ENCODE assay signal across 10 cellular contexts in the genomic region with DNA sequence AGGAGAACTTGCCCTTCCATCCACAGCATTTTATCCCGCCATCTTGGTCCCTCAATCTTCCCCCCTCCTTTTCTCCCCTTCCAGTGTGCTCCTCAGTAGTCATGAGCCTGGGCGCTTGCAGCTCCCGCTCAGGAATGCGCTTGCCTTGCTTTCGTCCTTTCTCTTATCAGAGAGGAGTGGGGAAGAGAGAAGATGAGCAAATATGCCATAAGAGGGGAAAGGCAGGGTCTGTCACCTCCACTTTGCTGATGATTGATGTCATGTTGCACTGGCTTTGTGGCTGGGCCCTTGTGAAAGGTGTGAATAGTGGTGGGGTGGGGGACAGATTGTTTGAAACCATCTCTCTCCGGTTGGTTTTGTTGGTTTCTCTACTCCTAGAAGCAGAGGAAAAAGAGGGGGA.
A peak's percentile ranks its signal among the peaks of the same experiment; 100 is the strongest.
DNase-seq lines count a peak whose midpoint lies in the region; ATAC-seq and TF ChIP-seq lines count a peak whose summit lies in the region.
"Had no signal": no experiment of that assay in that cellular context is flagged by ENCODE, and none has a peak within 500 bp of the region (broad histone marks: within the 10 kb centered on the region; RNA-seq: fewer than 3 reads in every experiment).

No MANE protein-coding gene starts in this region.

- H4K8ac ChIP-seq in mesenchymal stem cell (ENCODE audit: low read length), result no peak overlapping the region

- TF ChIP-seq POLR2A in right lobe of liver (IDR thresholded peaks at IDR 0.05), result no peak

- H3K36me3 Mint-ChIP-seq in central memory CD8-positive, alpha-beta T cell (ENCODE audit: insufficient read depth), result no peaks in the 10 kb centered on the region

- no peak overlapping the region for H3K23ac ChIP-seq in mesenchymal stem cell (ENCODE audit: low read length in 2 of 2)

- H3K79me1 ChIP-seq in mesenchymal stem cell (replicated peaks; ENCODE audit: low read length, poor library complexity, severe bottlenecking), result no peaks in the 10 kb centered on the region

- H2AK5ac ChIP-seq in mesenchymal stem cell (ENCODE audit: low read length, severe bottlenecking), result no peak overlapping the region

- H3K9ac ChIP-seq in mesenchymal stem cell (ENCODE audit: low read length), result peak overlapping the region; percentile 62
- H3K9ac ChIP-seq in skeletal muscle tissue (ENCODE audit: low read depth in 1 of 3, low read length in 3 of 3), result peak overlapping the region; percentile 28 to 65 (median 52)

- H3K27me3 ChIP-seq in mesenchymal stem cell (ENCODE audit: control insufficient read depth in 1 of 2, insufficient read depth in 1 of 2, low read length in 2 of 2) (no peaks in the 10 kb centered on the region), skeletal muscle tissue (ENCODE audit: control insufficient read depth in 3 of 3, insufficient read depth in 3 of 3, low read length in 3 of 3) (no peaks in the 10 kb centered on the region), right lobe of liver (no peaks in the 10 kb centered on the region)

- H3K9me3 ChIP-seq in mesenchymal stem cell (ENCODE audit: control insufficient read depth, low read length) (no peaks in the 10 kb centered on the region), skeletal muscle tissue (ENCODE audit: control insufficient read depth in 3 of 3, low read length in 3 of 3) (no peaks in the 10 kb centered on the region), right lobe of liver (no peaks in the 10 kb centered on the region)

- H3K4ac ChIP-seq in mesenchymal stem cell (ENCODE audit: low read depth in 1 of 2, low read length in 2 of 2), result no peak overlapping the region

- H3K36me3 ChIP-seq in mesenchymal stem cell (ENCODE audit: control insufficient read depth in 1 of 2, insufficient read depth in 2 of 2, low read depth in 1 of 2, low read length in 2 of 2) (no peaks in the 10 kb centered on the region), skeletal muscle tissue (ENCODE audit: control insufficient read depth in 3 of 3, insufficient read depth in 3 of 3, low read length in 3 of 3) (no peaks in the 10 kb centered on the region), right lobe of liver (no peaks in the 10 kb centered on the region)

- peak overlapping the region; percentile 50 for H3K4me3 Mint-ChIP-seq in central memory CD8-positive, alpha-beta T cell

- H3K18ac ChIP-seq in mesenchymal stem cell (ENCODE audit: low read depth in 1 of 2, low read length in 2 of 2), result peak overlapping the region; percentile 9 to 55

- WGBS in mesenchymal stem cell, result 58% methylated on average over 6 of the region's 6 CpGs
- 81% methylated on average over 6 of the region's 6 CpGs for WGBS in right lobe of liver (ENCODE audit: insufficient coverage, low coverage, low lambda C conversion rate, missing lambda C conversion rate)

- intact Hi-C loops in right lobe of liver (cut with DNase I), result no loop called here

- peak; percentile 47 for DNase-seq in NCI-H2227 (lab: John Stamatoyannopoulos, UW; ENCODE audit: unreplicated experiment)
- no peak for DNase-seq in central memory CD8-positive, alpha-beta T cell (ENCODE audit: low spot score in 2 of 2)
- peak; percentile 54 for DNase-seq in mesenchymal stem cell
- DNase-seq in ureter (ENCODE audit: low spot score), result no peak
- DNase-seq in NCI-H2196 (lab: John Stamatoyannopoulos, UW; ENCODE audit: unreplicated experiment), result no peak
- no peak for DNase-seq in right lobe of liver
- DNase-seq in NCI-H1436 (lab: John Stamatoyannopoulos, UW), result no peak
- DNase-seq: activated CD4-positive, alpha-beta T cell treated with anti-CD3 and anti-CD28 coated beads, Interleukin-2, amount 50 U/mL, for 1 hour had no signal

- peaks cover 10% of the 10 kb centered on the region for H3K27me3 Mint-ChIP-seq in central memory CD8-positive, alpha-beta T cell

- peak overlapping the region; percentile 80 for H2BK120ac ChIP-seq in mesenchymal stem cell (ENCODE audit: low read depth, low read length)

- H2BK5ac ChIP-seq in mesenchymal stem cell (ENCODE audit: low read depth, low read length, poor library complexity, severe bottlenecking), result no peak overlapping the region

- H2BK15ac ChIP-seq in mesenchymal stem cell (ENCODE audit: low read depth, poor library complexity, severe bottlenecking), result no peak overlapping the region

- no peak overlapping the region for H3K27ac Mint-ChIP-seq in central memory CD8-positive, alpha-beta T cell (ENCODE audit: low read depth)

- H2AFZ ChIP-seq in mesenchymal stem cell (ENCODE audit: low read depth, low read length), result no peak overlapping the region

- TF ChIP-seq CTCF in right lobe of liver (IDR thresholded peaks at IDR 0.05), result no peak

- H3K14ac ChIP-seq in mesenchymal stem cell (ENCODE audit: low read length in 2 of 2), result no peak overlapping the region

- H2BK12ac ChIP-seq in mesenchymal stem cell (ENCODE audit: low read length in 2 of 2), result peak overlapping the region; percentile 24 to 61

- H3K4me1 Mint-ChIP-seq in central memory CD8-positive, alpha-beta T cell, result peaks cover 9% of the 10 kb centered on the region

- H3K4me3 ChIP-seq in mesenchymal stem cell (ENCODE audit: insufficient read depth in 1 of 2, low read depth in 1 of 2, low read length in 2 of 2) (peak overlapping the region in 1 of 2 experiments; percentile 2), skeletal muscle tissue (ENCODE audit: low read length in 3 of 3) (peak overlapping the region in 2 of 3 donors; percentile 51 to 61), right lobe of liver (no peak overlapping the region)

- no peak overlapping the region for H3K4me2 ChIP-seq in mesenchymal stem cell (ENCODE audit: low read length, poor library complexity, severe bottlenecking)

- no peaks in the 10 kb centered on the region for H3K9me3 Mint-ChIP-seq in central memory CD8-positive, alpha-beta T cell
- H3K9me3 Mint-ChIP-seq: HFFc6 had no signal

- peak overlapping the region; percentile 67 for H4K91ac ChIP-seq in mesenchymal stem cell (ENCODE audit: low read length)

- H3K27ac ChIP-seq in mesenchymal stem cell (ENCODE audit: low read length, poor library complexity, severe bottlenecking) (peak overlapping the region; percentile 20), skeletal muscle tissue (ENCODE audit: low read depth, low read length) (peak overlapping the region; percentile 54), right lobe of liver (no peak overlapping the region)

- peaks cover 18% of the 10 kb centered on the region for H3K4me1 ChIP-seq in mesenchymal stem cell (ENCODE audit: control insufficient read depth, insufficient read depth, low read depth, low read length)
- peaks cover 32 to 51% (median 45%) of the 10 kb centered on the region in 3 donors for H3K4me1 ChIP-seq in skeletal muscle tissue (ENCODE audit: control insufficient read depth in 3 of 3, insufficient read depth in 3 of 3, low read length in 3 of 3)
- peaks cover 0 to 3% (median 1%) of the 10 kb centered on the region in 4 donors for H3K4me1 ChIP-seq in right lobe of liver

- peak; percentile 53 for ATAC-seq in central memory CD8-positive, alpha-beta T cell (replicated peaks; ENCODE audit: extremely low read depth, poor library complexity, severe bottlenecking)
- ATAC-seq in right lobe of liver, result no peak

Comparison
In these comparisons a context has a peak if more than half of its experiments do, and no peak if none do; other contexts are left out.
1. DNase-seq: peak in NCI-H2227 (single experiment) and mesenchymal stem cell (single experiment); none in central memory CD8-positive, alpha-beta T cell (0 of 2), ureter (single experiment), NCI-H2196 (single experiment), right lobe of liver (0 of 3) and NCI-H1436 (single experiment).
2. H3K27ac ChIP-seq: peak in mesenchymal stem cell (single experiment) and skeletal muscle tissue (single experiment); none in right lobe of liver (0 of 3).
3. H3K4me3 ChIP-seq: peak in skeletal muscle tissue (2 of 3); none in right lobe of liver (0 of 3).